ENCODE assay signal across 8 cellular contexts in the genomic region with DNA sequence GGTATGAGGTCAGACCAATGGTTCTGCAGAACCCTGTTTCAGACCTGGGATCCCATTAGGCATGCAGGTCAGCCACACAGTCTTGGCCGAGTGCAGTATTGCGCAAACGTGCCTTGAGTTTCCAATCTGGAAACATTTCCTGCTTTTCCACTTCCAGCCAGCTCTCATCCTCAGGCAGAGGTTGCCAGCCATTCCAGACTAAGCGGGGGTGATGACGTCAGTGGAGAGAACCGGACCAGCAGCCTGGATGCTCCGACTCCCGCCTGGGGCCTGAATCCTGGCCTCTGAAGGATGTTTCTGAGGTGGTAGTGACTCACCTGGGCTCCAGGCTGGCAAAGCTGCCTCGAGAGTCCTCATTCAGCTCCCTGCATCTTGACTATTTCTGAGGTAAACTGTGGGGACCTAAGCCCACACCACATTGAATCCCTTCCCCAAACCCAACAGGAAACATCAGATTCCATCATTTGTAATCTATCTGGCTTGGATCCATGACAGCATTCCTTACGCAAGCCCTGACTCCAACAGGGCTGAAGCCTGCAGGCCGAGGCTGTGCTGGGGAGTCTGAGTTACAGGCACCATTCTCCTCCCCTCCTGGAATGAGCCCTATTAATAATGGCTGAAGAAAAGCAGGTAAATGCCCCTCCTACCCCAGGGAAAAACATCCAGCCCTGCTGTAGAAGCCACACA.
DNase-seq lines count a peak whose midpoint lies in the region; ATAC-seq and TF ChIP-seq lines count a peak whose summit lies in the region.

No MANE protein-coding gene starts in this region.

- 1 to 2% methylated on average over 11 of the region's 11 CpGs for WGBS in GM23248 (ENCODE audit: low coverage in 1 of 2, low lambda C conversion rate in 2 of 2, missing lambda C conversion rate in 2 of 2), 2 experiments

- H3K79me2 ChIP-seq in GM23248 (ENCODE audit: insufficient read depth), result peaks cover 9% of the 10 kb centered on the region

- peaks cover 13% of the 10 kb centered on the region for H3K4me1 ChIP-seq in GM23248 (ENCODE audit: insufficient read depth)
- peaks cover 0 to 14% of the 10 kb centered on the region in 2 donors for H3K4me1 ChIP-seq in right atrium auricular region
- H3K4me1 ChIP-seq in skeletal muscle tissue (ENCODE audit: control insufficient read depth in 3 of 3, insufficient read depth in 3 of 3, low read length in 3 of 3), result peaks cover 12 to 30% (median 23%) of the 10 kb centered on the region in 3 donors

- H3K27me3 ChIP-seq in GM23248 (replicated peaks; ENCODE audit: insufficient read depth) (no peaks in the 10 kb centered on the region), right atrium auricular region (no peaks in the 10 kb centered on the region), skeletal muscle tissue (ENCODE audit: control insufficient read depth in 3 of 3, insufficient read depth in 3 of 3, low read length in 3 of 3) (no peaks in the 10 kb centered on the region)

- in situ Hi-C loops in GM23248 (cut with MboI), result no loop called here

- ATAC-seq in GM21360 (IDR thresholded peaks at IDR 0.05; ENCODE audit: unreplicated experiment) (no peak), HG02973 (IDR thresholded peaks at IDR 0.05; ENCODE audit: unreplicated experiment) (no peak)

- H3K9me3 ChIP-seq in GM23248 (ENCODE audit: low read depth) (no peaks in the 10 kb centered on the region), right atrium auricular region (no peaks in the 10 kb centered on the region), skeletal muscle tissue (ENCODE audit: control insufficient read depth in 3 of 3, low read length in 3 of 3) (no peaks in the 10 kb centered on the region)

- H4K20me1 ChIP-seq in GM23248 (ENCODE audit: insufficient read depth), result no peaks in the 10 kb centered on the region

- H3K4me3 ChIP-seq in GM23248 (no peak overlapping the region), right atrium auricular region (no peak overlapping the region), skeletal muscle tissue (ENCODE audit: low read length in 3 of 3) (no peak overlapping the region)

- DNase-seq in GM23248, result peak; percentile 99
- DNase-seq in amygdala (lab: John Stamatoyannopoulos, UW), result peak in 48 of 56 donors; percentile 9 to 83 (median 56)
- DNase-seq in right atrium auricular region (ENCODE audit: low spot score), result peak; percentile 96
- no peak for DNase-seq in T-helper 9 cell
- no peak for DNase-seq in germinal center (ENCODE audit: low spot score)

- H3F3A ChIP-seq in GM23248 (ENCODE audit: insufficient read depth), result peaks cover 16% of the 10 kb centered on the region

- no peaks in the 10 kb centered on the region for H3K36me3 ChIP-seq in GM23248 (ENCODE audit: low read depth)
- no peaks in the 10 kb centered on the region for H3K36me3 ChIP-seq in right atrium auricular region
- H3K36me3 ChIP-seq in skeletal muscle tissue (ENCODE audit: control insufficient read depth in 3 of 3, insufficient read depth in 3 of 3, low read length in 3 of 3), result no peaks in the 10 kb centered on the region

- H2AFZ ChIP-seq in GM23248, result peak overlapping the region; percentile 28; the same call in 1 of the 2 replicates

- peak overlapping the region; percentile 52 for H3K4me2 ChIP-seq in GM23248 (ENCODE audit: unreplicated experiment)

- no peak for TF ChIP-seq CTCF in right atrium auricular region (IDR thresholded peaks at IDR 0.05)

- H3K9me2 ChIP-seq in GM23248 (ENCODE audit: insufficient read depth), result no peaks in the 10 kb centered on the region

- H3K27ac ChIP-seq in GM23248 (peak overlapping the region; percentile 74), right atrium auricular region (peak overlapping the region; percentile 55 to 59), skeletal muscle tissue (ENCODE audit: low read depth, low read length) (peak overlapping the region; percentile 67)

- H3K9ac ChIP-seq in GM23248, result peak overlapping the region; percentile 47
- peak overlapping the region in 1 of 3 donors; percentile 50 for H3K9ac ChIP-seq in skeletal muscle tissue (ENCODE audit: low read depth in 1 of 3, low read length in 3 of 3)

Comparison
In these comparisons a context has a peak if more than half of its experiments do, and no peak if none do; other contexts are left out.
1. DNase-seq: peak in GM23248 (single experiment), amygdala (48 of 56) and right atrium auricular region (single experiment); none in T-helper 9 cell (single experiment) and germinal center (single experiment).
2. Peak in every context shown above with its lines, with median percentiles within 50 percentile points of each other: H3K27ac ChIP-seq.